In genomic region chr12:112124918-112125249, GRCh38 we compare ENCODE assay signal across 8 cellular contexts. TPM values are rescaled to one million over a fixed set of nuclear protein-coding genes. Genes with fewer than 3 reads are reported as not detected.
DNase-seq lines count a peak whose midpoint lies in the region; ATAC-seq and TF ChIP-seq lines count a peak whose summit lies in the region.

No MANE protein-coding gene starts in this region.

- H3K9me3 ChIP-seq in tibial nerve, result no peaks in the 10 kb centered on the region

- no peak for DNase-seq in activated naive CD4-positive, alpha-beta T cell (lab: John Stamatoyannopoulos, UW)
- no peak for DNase-seq in activated B cell treated with CpG ODN at 0.5 μM for 24 hours
- DNase-seq in immature natural killer cell, result no peak
- DNase-seq in tibial nerve (ENCODE audit: low spot score in 2 of 2), result no peak
- no peak for DNase-seq in HUDEP-2 (lab: John Stamatoyannopoulos, UW; ENCODE audit: unreplicated experiment in 76 of 76)
- no peak for DNase-seq in NCI-H187 (lab: John Stamatoyannopoulos, UW)

- no peaks in the 10 kb centered on the region for H3K27me3 Mint-ChIP-seq in activated naive CD4-positive, alpha-beta T cell treated with anti-CD3 and anti-CD28 coated beads, Interleukin-2, amount 50 U/mL, for 24 hours
- H3K27me3 Mint-ChIP-seq in activated B cell treated with CpG ODN at 0.5 μM for 24 hours, result no peaks in the 10 kb centered on the region
- peaks cover 2 to 6% (median 5%) of the 10 kb centered on the region in 3 donors for H3K27me3 Mint-ChIP-seq in immature natural killer cell (ENCODE audit: low read depth in 3 of 3)

- no peak overlapping the region for H3K27ac Mint-ChIP-seq in activated naive CD4-positive, alpha-beta T cell treated with anti-CD3 and anti-CD28 coated beads, Interleukin-2, amount 50 U/mL, for 24 hours
- H3K27ac Mint-ChIP-seq in activated B cell treated with CpG ODN at 0.5 μM for 24 hours, result peak overlapping the region; percentile 78
- H3K27ac Mint-ChIP-seq in immature natural killer cell, result peak overlapping the region in 4 of 6 donors; percentile 39 to 86 (median 76)

- no peak for TF ChIP-seq EP300 in tibial nerve (IDR thresholded peaks at IDR 0.05)

- no peak for ATAC-seq in activated B cell treated with CpG ODN at 0.5 μM for 24 hours (ENCODE audit: low read depth)
- ATAC-seq in GM21737 (IDR thresholded peaks at IDR 0.05; ENCODE audit: unreplicated experiment), result no peak

- H3K36me3 ChIP-seq in tibial nerve, result no peaks in the 10 kb centered on the region

- H3K27ac ChIP-seq in tibial nerve, result peak overlapping the region in 2 of 4 donors; percentile 9 to 95

- CTCF ChIA-PET in activated B cell treated with CpG ODN at 0.5 μM for 24 hours (lab: Charles Lee), result no interaction called here

- no peak for TF ChIP-seq POLR2A in tibial nerve (IDR thresholded peaks at IDR 0.05)

- WGBS in tibial nerve, 2 donors, result 0% methylated on average over 1 of the region's 1 CpG

- H3K9me3 Mint-ChIP-seq in activated naive CD4-positive, alpha-beta T cell treated with anti-CD3 and anti-CD28 coated beads, Interleukin-2, amount 50 U/mL, for 24 hours, result no peaks in the 10 kb centered on the region
- H3K9me3 Mint-ChIP-seq in activated B cell treated with CpG ODN at 0.5 μM for 24 hours (no peaks in the 10 kb centered on the region), immature natural killer cell (no peaks in the 10 kb centered on the region)

- peak overlapping the region in 3 of 4 donors; percentile 56 to 95 (median 81) for H3K4me3 ChIP-seq in tibial nerve

- peaks cover 38% of the 10 kb centered on the region for H3K4me1 Mint-ChIP-seq in activated naive CD4-positive, alpha-beta T cell treated with anti-CD3 and anti-CD28 coated beads, Interleukin-2, amount 50 U/mL, for 24 hours
- peaks cover 41% of the 10 kb centered on the region for H3K4me1 Mint-ChIP-seq in activated B cell treated with CpG ODN at 0.5 μM for 24 hours
- H3K4me1 Mint-ChIP-seq in immature natural killer cell, result peaks cover 34 to 40% of the 10 kb centered on the region in 2 donors

- POLR2A ChIA-PET in activated B cell treated with CpG ODN at 0.5 μM for 24 hours (lab: Charles Lee), result interaction anchor here (0.5 to 7.2 kb wide), 14 partner anchors 8 to 293 kb away, joined by 3 to 143 read pairs (median 5); partner anchors contain the start of genes ERP29, MAPKAPK5, NAA25 and TMEM116

- H3K4me1 ChIP-seq in tibial nerve, result peaks cover 0 to 62% (median 23%) of the 10 kb centered on the region in 4 donors

- no peak for TF ChIP-seq CTCF in activated B cell treated with CpG ODN at 0.5 μM for 24 hours (IDR thresholded peaks at IDR 0.05)
- no peak for TF ChIP-seq CTCF in tibial nerve (IDR thresholded peaks at IDR 0.05)

- intact Hi-C loops in activated B cell treated with CpG ODN at 0.5 μM for 24 hours (cut with micrococcal nuclease), result loop anchor here (1.0 to 10.0 kb wide), 4 partner anchors 16 to 280 kb away; partner anchors contain the start of gene RPL6

- H3K27me3 ChIP-seq in tibial nerve, result no peaks in the 10 kb centered on the region

- peak overlapping the region; percentile 90 for H3K4me3 Mint-ChIP-seq in activated naive CD4-positive, alpha-beta T cell treated with anti-CD3 and anti-CD28 coated beads, Interleukin-2, amount 50 U/mL, for 24 hours
- peak overlapping the region; percentile 87 for H3K4me3 Mint-ChIP-seq in activated B cell treated with CpG ODN at 0.5 μM for 24 hours
- peak overlapping the region; percentile 73 to 91 (median 88) for H3K4me3 Mint-ChIP-seq in immature natural killer cell

- H3K36me3 Mint-ChIP-seq in activated naive CD4-positive, alpha-beta T cell treated with anti-CD3 and anti-CD28 coated beads, Interleukin-2, amount 50 U/mL, for 24 hours, result peaks cover 3% of the 10 kb centered on the region
- H3K36me3 Mint-ChIP-seq in activated B cell treated with CpG ODN at 0.5 μM for 24 hours (ENCODE audit: low read depth) (no peaks in the 10 kb centered on the region), immature natural killer cell (no peaks in the 10 kb centered on the region)

RNA-seq across cellular contexts. Expression of gene TRAFD1, which starts 0.5 kb away (rescaled TPM):
- total RNA-seq in activated B cell treated with CpG ODN at 0.5 μM for 24 hours (47.8 and 51.0 TPM in 2 replicates), tibial nerve (10 to 100 TPM; 24.7 to 32.9 (median 27.4) TPM)
- 10 to 100 TPM; 46.2 to 84.6 (median 79.5) TPM for polyA plus RNA-seq in immature natural killer cell

RNA-seq across cellular contexts. Expression of gene NAA25, which starts 16.3 kb away (rescaled TPM):
- total RNA-seq in activated B cell treated with CpG ODN at 0.5 μM for 24 hours (43.5 and 52.7 TPM in 2 replicates), tibial nerve (10 to 100 TPM; 22.7 to 40.4 (median 34.2) TPM)
- polyA plus RNA-seq in immature natural killer cell, result 10 to 100 TPM in 1 of 3 donors, 1 to 10 TPM in 2; 3.9 to 20.3 (median 9.4) TPM
